ENCODE assay signal across 1 cellular context in the genomic region with DNA sequence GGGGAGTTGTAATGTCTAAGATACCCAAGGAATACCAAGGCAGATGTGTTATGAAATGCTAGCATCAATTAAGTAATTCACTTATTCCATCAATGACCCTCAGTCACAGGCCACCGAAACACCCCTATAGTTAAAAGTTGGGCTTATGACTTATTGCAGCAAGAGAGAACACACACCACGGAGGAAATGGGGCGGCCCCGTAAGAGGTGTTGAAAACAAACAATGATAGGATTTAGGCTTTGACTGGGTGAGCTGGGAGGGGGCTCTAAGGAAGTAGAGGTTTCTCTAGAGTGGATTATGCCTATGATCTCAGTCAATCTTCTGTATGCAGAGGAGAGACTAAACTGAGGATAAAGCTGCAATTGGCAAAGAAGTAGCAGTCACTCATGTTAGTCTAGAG.
TF ChIP-seq lines count a peak whose summit lies in the region.

No MANE protein-coding gene starts in this region.

TF ChIP-seq in HEK293T, 16 proteins besides CTCF, POLR2A, EP300 and RAD21 (continued from another document):
- no peak for TF ChIP-seq ARNT (IDR thresholded peaks at IDR 0.05)
- TF ChIP-seq HDGF (IDR thresholded peaks at IDR 0.05; ENCODE audit: borderline replicate concordance): no peak
- TF ChIP-seq TARDBP (IDR thresholded peaks at IDR 0.05): no peak
- no peak for TF ChIP-seq SUZ12 (IDR thresholded peaks at IDR 0.05)
- no peak for TF ChIP-seq BHLHE40 (IDR thresholded peaks at IDR 0.05; ENCODE audit: borderline replicate concordance)
- TF ChIP-seq, protein P1, sequence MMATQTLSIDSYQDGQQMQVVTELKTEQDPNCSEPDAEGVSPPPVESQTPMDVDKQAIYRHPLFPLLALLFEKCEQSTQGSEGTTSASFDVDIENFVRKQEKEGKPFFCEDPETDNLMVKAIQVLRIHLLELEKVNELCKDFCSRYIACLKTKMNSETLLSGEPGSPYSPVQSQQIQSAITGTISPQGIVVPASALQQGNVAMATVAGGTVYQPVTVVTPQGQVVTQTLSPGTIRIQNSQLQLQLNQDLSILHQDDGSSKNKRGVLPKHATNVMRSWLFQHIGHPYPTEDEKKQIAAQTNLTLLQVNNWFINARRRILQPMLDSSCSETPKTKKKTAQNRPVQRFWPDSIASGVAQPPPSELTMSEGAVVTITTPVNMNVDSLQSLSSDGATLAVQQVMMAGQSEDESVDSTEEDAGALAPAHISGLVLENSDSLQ (IDR thresholded peaks at IDR 0.05): no peak
- TF ChIP-seq FOXA1 (IDR thresholded peaks at IDR 0.05): no peak
- no peak for TF ChIP-seq L3MBTL2 (conservative IDR thresholded peaks at IDR 0.05)
- no peak for TF ChIP-seq ELF4 (IDR thresholded peaks at IDR 0.05)
- TF ChIP-seq NFRKB (IDR thresholded peaks at IDR 0.05): no peak
- no peak for TF ChIP-seq FOXM1 (IDR thresholded peaks at IDR 0.05; ENCODE audit: borderline replicate concordance)
- no peak for TF ChIP-seq FOXK2 (IDR thresholded peaks at IDR 0.05)
- TF ChIP-seq SP1 (IDR thresholded peaks at IDR 0.05): no peak
